In the genomic region with DNA sequence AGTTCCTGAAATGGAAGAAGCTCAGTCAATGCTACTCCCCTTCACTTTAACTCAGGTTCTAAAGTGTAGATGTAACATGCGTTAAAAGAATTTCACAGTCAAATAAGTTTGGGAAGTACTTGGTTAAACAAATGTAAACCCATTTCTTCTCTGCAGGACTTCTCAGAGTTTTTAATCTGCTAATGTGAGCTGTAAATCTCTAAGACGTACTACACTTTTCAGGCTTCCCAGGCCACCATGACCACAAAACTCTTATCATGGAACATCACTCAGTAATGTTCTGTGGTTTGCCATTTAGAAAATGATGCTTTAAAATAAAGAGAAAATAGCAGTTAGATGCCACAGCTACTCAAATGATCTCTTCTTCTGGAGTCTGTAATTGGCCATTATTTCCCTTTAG, we compare ENCODE assay signal across 30 cellular contexts.
"Had no signal": no experiment of that assay in that cellular context is flagged by ENCODE, and none has a peak within 500 bp of the region (broad histone marks: within the 10 kb centered on the region; RNA-seq: fewer than 3 reads in every experiment).

No MANE protein-coding gene starts in this region.

- H3K9me3 ChIP-seq: body of pancreas, MG63 had no signal

- ATAC-seq: activated naive CD4-positive, alpha-beta T cell treated with anti-CD3 and anti-CD28 coated beads, Interleukin-2, amount 50 U/mL, for 72 hours; activated T-cell treated with anti-CD3 and anti-CD28 coated beads, Interleukin-2, amount 50 U/mL, for 4 hours; body of pancreas; Panc1; Right ventricle myocardium inferior; T-cell had no signal

- H3K4me1 ChIP-seq: body of pancreas had no signal

- H3K36me3 ChIP-seq: MG63 had no signal

- H3K4me3 ChIP-seq: body of pancreas, MG63, SK-N-MC had no signal

- DNase-seq: activated CD4-positive, alpha-beta memory T cell treated with anti-CD3 and anti-CD28 coated beads for 36 hours; activated CD4-positive, alpha-beta T cell treated with anti-CD3 and anti-CD28 coated beads, Interleukin-2, amount 10 ng/mL, durations not matched to agents 7 days and 5 days; activated CD4-positive, CD25-positive, alpha-beta regulatory T cell; activated effector memory CD4-positive, alpha-beta T cell treated with anti-CD3 and anti-CD28 coated beads, Interleukin-2, amount 50 U/mL, for 16 hours; activated naive CD4-positive, alpha-beta T cell treated with Interleukin-2 at 50 U/mL for 16 hours; activated T-cell treated with anti-CD3 and anti-CD28 coated beads, Interleukin-2, amount 50 U/mL, for 4 hours; anterior cingulate cortex; body of pancreas; MG63; MV-4-11; NCI-H1092 treated with DMSO at 0.1 percent for 48 hours; NCI-H1417 treated with DMSO at 0.1 percent for 48 hours; NCI-H1694 treated with DMSO at 0.1 percent for 48 hours; NCI-H2029 treated with DMSO at 0.1 percent for 48 hours; NCI-H345; NCI-H510A; NCI-H526 treated with DMSO at 0.1 percent for 48 hours; NCI-H82; RPMI8226; T-cell; T-helper 2 cell; T1000 had no signal

- H3K27me3 ChIP-seq: body of pancreas, MG63 had no signal

- H3K9me3 Mint-ChIP-seq: activated CD4-positive, alpha-beta memory T cell treated with anti-CD3 and anti-CD28 coated beads for 36 hours; activated CD4-positive, alpha-beta T cell treated with anti-CD3 and anti-CD28 coated beads, Interleukin-2, amount 10 ng/mL, durations not matched to agents 7 days and 5 days; activated naive CD4-positive, alpha-beta T cell treated with anti-CD3 and anti-CD28 coated beads, Interleukin-2, amount 50 U/mL, for 72 hours; activated T-cell treated with anti-CD3 and anti-CD28 coated beads, Interleukin-2, amount 50 U/mL, for 4 hours; central memory CD8-positive, alpha-beta T cell had no signal

- H3K27ac Mint-ChIP-seq: activated CD4-positive, alpha-beta memory T cell treated with anti-CD3 and anti-CD28 coated beads for 36 hours; activated naive CD4-positive, alpha-beta T cell treated with anti-CD3 and anti-CD28 coated beads, Interleukin-2, amount 50 U/mL, for 72 hours had no signal

- H3K36me3 Mint-ChIP-seq: activated CD4-positive, alpha-beta memory T cell treated with anti-CD3 and anti-CD28 coated beads for 36 hours had no signal

- H3K27me3 Mint-ChIP-seq: activated CD4-positive, alpha-beta memory T cell treated with anti-CD3 and anti-CD28 coated beads for 36 hours; activated CD4-positive, alpha-beta T cell treated with anti-CD3 and anti-CD28 coated beads, Interleukin-2, amount 10 ng/mL, durations not matched to agents 7 days and 5 days; T-cell had no signal

- H3K4me3 Mint-ChIP-seq: activated CD4-positive, alpha-beta memory T cell treated with anti-CD3 and anti-CD28 coated beads for 36 hours; activated CD4-positive, alpha-beta T cell treated with anti-CD3 and anti-CD28 coated beads, Interleukin-2, amount 10 ng/mL, durations not matched to agents 7 days and 5 days; activated T-cell treated with anti-CD3 and anti-CD28 coated beads, Interleukin-2, amount 50 U/mL, for 4 hours; central memory CD8-positive, alpha-beta T cell; T-cell had no signal

- FAIRE-seq: TTC549 had no signal

- H3K4me1 Mint-ChIP-seq: central memory CD8-positive, alpha-beta T cell had no signal

- H3K4me2 ChIP-seq: KMS-11 had no signal

- H3K27ac ChIP-seq: body of pancreas, KMS-11, SK-N-MC, VCaP had no signal

- H3K9ac ChIP-seq: KMS-11 had no signal
